In the genomic region with DNA sequence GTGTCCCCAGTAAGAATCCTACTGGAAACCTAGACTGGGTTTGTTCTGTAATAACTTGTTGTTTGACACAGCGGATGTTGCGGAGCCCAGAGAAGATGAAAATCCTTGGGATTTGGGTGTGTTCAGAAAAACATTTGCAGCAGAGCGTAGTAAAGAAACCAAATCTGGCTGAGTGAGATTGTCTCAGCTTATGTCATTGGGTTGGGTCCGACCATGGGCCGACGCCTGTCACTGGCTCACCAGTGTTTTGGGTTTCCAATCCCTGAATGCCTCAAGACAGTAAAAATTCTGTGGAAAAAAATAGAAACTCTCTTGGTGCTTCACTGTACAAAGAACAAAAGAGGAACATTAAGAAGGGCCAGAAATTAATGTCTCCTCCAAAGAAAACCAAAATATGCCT, we compare ENCODE assay signal across 7 cellular contexts.
"Had no signal": no experiment of that assay in that cellular context is flagged by ENCODE, and none has a peak within 500 bp of the region (broad histone marks: within the 10 kb centered on the region; RNA-seq: fewer than 3 reads in every experiment).

No MANE protein-coding gene starts in this region.

- FAIRE-seq: HepG2 had no signal

- H2AFZ ChIP-seq: GM23338 had no signal

- H3K4me3 ChIP-seq: GM23338, HAP-1 had no signal

- H3K4me1 ChIP-seq: HAP-1 had no signal

- H3K9me3 ChIP-seq: HAP-1 had no signal

- DNase-seq: H7, HFFc6 had no signal

- ATAC-seq: GM23338, HCT116, HepG2 had no signal

- H3K4me2 ChIP-seq: GM23338 had no signal

- H3K27ac ChIP-seq: HL-60 had no signal

- H3K36me3 ChIP-seq: HAP-1 had no signal
